In genomic region chr17:21375757-21376584, GRCh38 we compare ENCODE assay signal across 8 cellular contexts. TPM values are rescaled to one million over a fixed set of nuclear protein-coding genes. Genes with fewer than 3 reads are reported as not detected.
A peak's percentile ranks its signal among the peaks of the same experiment; 100 is the strongest.
DNase-seq lines count a peak whose midpoint lies in the region; ATAC-seq and TF ChIP-seq lines count a peak whose summit lies in the region.

Gene KCNJ12 (plus strand): TSS chr17:21376357. CDS start chr17:21415343, 38,986 bp downstream.

- no peak for TF ChIP-seq POLR2A in esophagus muscularis mucosa (IDR thresholded peaks at IDR 0.05; ENCODE audit: low read depth)

- no peaks in the 10 kb centered on the region for H3K9me3 Mint-ChIP-seq in natural killer cell

- no peak for TF ChIP-seq CTCF in esophagus muscularis mucosa (IDR thresholded peaks at IDR 0.05)
- TF ChIP-seq CTCF in natural killer cell (IDR thresholded peaks at IDR 0.05): no peak

- ATAC-seq in natural killer cell (peak in 1 of 3 donors; percentile 18), GM21723 (IDR thresholded peaks at IDR 0.05; ENCODE audit: unreplicated experiment) (no peak)

- no peaks in the 10 kb centered on the region for H3K36me3 Mint-ChIP-seq in natural killer cell

- H3K9me3 ChIP-seq in esophagus muscularis mucosa: no peaks in the 10 kb centered on the region

- peak within 1 kb of the TSS in 2 of 4 donors; percentile 3 to 64 for H3K27ac ChIP-seq in esophagus muscularis mucosa (replicated peaks in 1 of 4)

- H3K36me3 ChIP-seq in esophagus muscularis mucosa: no peaks in the 10 kb centered on the region

- peaks cover 0 to 13% of the 10 kb centered on the region in 2 donors for H3K4me1 Mint-ChIP-seq in natural killer cell

- H3K4me3 Mint-ChIP-seq in natural killer cell: peak within 1 kb of the TSS; percentile 35

- peak within 1 kb of the TSS; percentile 54 to 63 (median 57) for H3K4me3 ChIP-seq in esophagus muscularis mucosa

- WGBS in esophagus muscularis mucosa: 29% methylated on average over 13 of the region's 69 CpGs

- H3K27ac Mint-ChIP-seq in natural killer cell: no peak within 1 kb of the TSS

- H3K27me3 Mint-ChIP-seq in natural killer cell (ENCODE audit: low read depth in 2 of 2): peaks cover 8 to 12% of the 10 kb centered on the region in 2 donors

- intact Hi-C loops in esophagus muscularis mucosa (cut with DNase I): no loop called here
- intact Hi-C loops in natural killer cell (cut with micrococcal nuclease): no loop called here

- no peak for TF ChIP-seq EP300 in esophagus muscularis mucosa (IDR thresholded peaks at IDR 0.05)

- DNase-seq in Ammon's horn (ENCODE audit: low spot score) (peak; percentile 7), NAMALWA (ENCODE audit: low spot score) (peak; percentile 2), esophagus muscularis mucosa (ENCODE audit: extremely low spot score) (no peak), natural killer cell (no peak), NCI-H2029 treated with DMSO at 0.1 percent for 48 hours (lab: John Stamatoyannopoulos, UW) (no peak), cerebellar nuclear complex (lab: John Stamatoyannopoulos, UW) (no peak), GF-D8 (lab: John Stamatoyannopoulos, UW) (no peak)

- peaks cover 0 to 59% (median 14%) of the 10 kb centered on the region in 4 donors for H3K27me3 ChIP-seq in esophagus muscularis mucosa

- H3K4me1 ChIP-seq in esophagus muscularis mucosa: peaks cover 30 to 45% (median 41%) of the 10 kb centered on the region in 4 donors

RNA-seq across cellular contexts. Expression of gene KCNJ12, which starts in this region (rescaled TPM):
- total RNA-seq in esophagus muscularis mucosa (1 to 10 TPM in 3 of 4 donors, under 1 TPM in 1; 0.83 to 2.1 (median 1.5) TPM), natural killer cell (under 1 TPM in 1 of 3 donors, not detected in 2; 0.14 TPM)

Comparison
In these comparisons a context has a peak if more than half of its experiments do, and no peak if none do; other contexts are left out.
1. DNase-seq: peak in Ammon's horn (single experiment) and NAMALWA (single experiment); none in esophagus muscularis mucosa (single experiment), natural killer cell (single experiment), NCI-H2029 treated with DMSO at 0.1 percent for 48 hours (single experiment), cerebellar nuclear complex (0 of 2) and GF-D8 (single experiment).